ENCODE assay signal across 7 cellular contexts in genomic region chr6:31374118-31374517, GRCh38. TPM values are rescaled to one million over a fixed set of nuclear protein-coding genes. Genes with fewer than 3 reads are reported as not detected.
A peak's percentile ranks its signal among the peaks of the same experiment; 100 is the strongest.
DNase-seq lines count a peak whose midpoint lies in the region; ATAC-seq, FAIRE-seq and TF ChIP-seq lines count a peak whose summit lies in the region.
"Not testable (repeated sequence)": the region's sequence is repeated elsewhere in the genome, so short reads cannot be mapped to it uniquely, and the experiment has no call there.

No MANE protein-coding gene starts in this region.

- H3K9me3 Mint-ChIP-seq in naive thymus-derived CD4-positive, alpha-beta T cell: peaks cover 0 to 11% (median 3%) of the 10 kb centered on the region in 11 donors

- peaks cover 15 to 46% (median 19%) of the 10 kb centered on the region in 5 donors for H3K27me3 Mint-ChIP-seq in naive thymus-derived CD4-positive, alpha-beta T cell

- intact Hi-C loops in naive thymus-derived CD4-positive, alpha-beta T cell (cut with micrococcal nuclease): loop anchor here in 1 of 2 donors (1.0 kb wide), 1 partner anchor 237 kb away; no protein-coding TSS in a partner anchor

- CTCF ChIA-PET in naive thymus-derived CD4-positive, alpha-beta T cell (lab: Charles Lee): interaction anchor here (1.5 kb wide), 1 partner anchor 178 kb away, joined by 3 read pairs; no protein-coding TSS in a partner anchor

- H3K4me3 Mint-ChIP-seq in naive thymus-derived CD4-positive, alpha-beta T cell: not testable (repeated sequence)

- not testable (repeated sequence) for H3K27ac Mint-ChIP-seq in naive thymus-derived CD4-positive, alpha-beta T cell

- FAIRE-seq in bronchial epithelial cell (lab: Jason Lieb, UNC): not testable (repeated sequence)

- TF ChIP-seq CTCF in AG09309 (IDR thresholded peaks at IDR 0.05; ENCODE audit: control insufficient read depth, insufficient read depth, low read depth, low read length, missing control alignments) (peak; percentile 40), GM12865 (IDR thresholded peaks at IDR 0.05; ENCODE audit: insufficient read depth, low read depth, low read length, missing control alignments) (peak; percentile 38), VCaP (conservative IDR thresholded peaks at IDR 0.05) (peak; percentile 40), bronchial epithelial cell (IDR thresholded peaks at IDR 0.05; ENCODE audit: insufficient read depth, low read length, severe bottlenecking) (peak; percentile 55), fibroblast of pulmonary artery (IDR thresholded peaks at IDR 0.05; ENCODE audit: low read length, missing control alignments) (peak; percentile 18)

- H3K4me1 ChIP-seq in naive thymus-derived CD4-positive, alpha-beta T cell (ENCODE audit: control insufficient read depth in 2 of 2, insufficient read depth in 2 of 2, low read length in 2 of 2): not testable (repeated sequence)

- ATAC-seq in naive thymus-derived CD4-positive, alpha-beta T cell: peak; percentile 20

- not testable (repeated sequence) for H3K4me3 ChIP-seq in AG09309 (ENCODE audit: control insufficient read depth, low read depth, low read length); GM12865 (ENCODE audit: low read depth, low read length); bronchial epithelial cell (ENCODE audit: low read depth, low read length); fibroblast of pulmonary artery (replicated peaks; ENCODE audit: low read depth, low read length); naive thymus-derived CD4-positive, alpha-beta T cell (ENCODE audit: low read length)

- H3K27me3 ChIP-seq in bronchial epithelial cell (ENCODE audit: control insufficient read depth, insufficient read depth, low read length); naive thymus-derived CD4-positive, alpha-beta T cell (ENCODE audit: control insufficient read depth in 2 of 2, insufficient read depth in 2 of 2, low read length in 2 of 2): not testable (repeated sequence)

- DNase-seq in AG09309 (ENCODE audit: low read depth); GM12865 (ENCODE audit: low read depth); bronchial epithelial cell (ENCODE audit: low read depth); fibroblast of pulmonary artery (ENCODE audit: low read depth): not testable (repeated sequence)
- peak; percentile 32 for DNase-seq in NAMALWA (ENCODE audit: low spot score)
- DNase-seq in naive thymus-derived CD4-positive, alpha-beta T cell: peak in 1 of 9 donors; percentile 26

- not testable (repeated sequence) for H3K36me3 Mint-ChIP-seq in naive thymus-derived CD4-positive, alpha-beta T cell

- H3K4me1 Mint-ChIP-seq in naive thymus-derived CD4-positive, alpha-beta T cell: not testable (repeated sequence)

- H3K27ac ChIP-seq in VCaP; naive thymus-derived CD4-positive, alpha-beta T cell (ENCODE audit: low read depth, low read length): not testable (repeated sequence)

- H3K36me3 ChIP-seq in bronchial epithelial cell (ENCODE audit: control insufficient read depth, insufficient read depth, low read length); naive thymus-derived CD4-positive, alpha-beta T cell (ENCODE audit: control insufficient read depth in 2 of 3, insufficient read depth in 3 of 3, low read length in 3 of 3): not testable (repeated sequence)

- POLR2A ChIA-PET in naive thymus-derived CD4-positive, alpha-beta T cell (lab: Charles Lee): not testable (repeated sequence)

- H3K9me3 ChIP-seq in naive thymus-derived CD4-positive, alpha-beta T cell (ENCODE audit: control insufficient read depth in 2 of 3, low read length in 3 of 3): not testable (repeated sequence)

RNA-seq across cellular contexts. Expression of gene HLA-B, which starts 17.1 kb away (rescaled TPM):
- total RNA-seq in bronchial epithelial cell: 46.9 and 59.5 TPM in 2 replicates
- total RNA-seq in naive thymus-derived CD4-positive, alpha-beta T cell: 1,000 to 10,000 TPM; 5,136 to 7,364 (median 5,516) TPM
- polyA plus RNA-seq in naive thymus-derived CD4-positive, alpha-beta T cell: 1,000 to 10,000 TPM; 5,467 to 7,459 TPM

RNA-seq across cellular contexts. Expression of gene MICA, which starts 29.3 kb away (rescaled TPM):
- 47.6 and 51.6 TPM in 2 replicates for total RNA-seq in bronchial epithelial cell
- 10 to 100 TPM; 12.1 to 17.4 (median 15.2) TPM for total RNA-seq in naive thymus-derived CD4-positive, alpha-beta T cell
- 1 to 10 TPM; 4.3 to 8.4 TPM for polyA plus RNA-seq in naive thymus-derived CD4-positive, alpha-beta T cell

Comparison
In these comparisons a context has a peak if more than half of its experiments do, and no peak if none do; other contexts are left out.
1. RNA of gene HLA-B, which starts 17.1 kb away (total RNA-seq): 5,136 to 7,364 TPM in naive thymus-derived CD4-positive, alpha-beta T cell; 46.9 to 59.5 TPM in bronchial epithelial cell; every median in the first group is over 10 times any median in the second.
2. Peak in every context shown above with its lines, with median percentiles within 50 percentile points of each other: CTCF ChIP-seq.